Comparison of ENCODE assay signal across 8 cellular contexts in genomic region chr20:49813305-49813974, GRCh38. TPM values are rescaled to one million over a fixed set of nuclear protein-coding genes. Genes with fewer than 3 reads are reported as not detected.
A peak's percentile ranks its signal among the peaks of the same experiment; 100 is the strongest.
DNase-seq lines count a peak whose midpoint lies in the region; ATAC-seq and TF ChIP-seq lines count a peak whose summit lies in the region.

No MANE protein-coding gene starts in this region.

- peak overlapping the region; percentile 95 for H3K27ac Mint-ChIP-seq in activated CD4-positive, alpha-beta T cell treated with anti-CD3 and anti-CD28 coated beads, Interleukin-2, amount 10 ng/mL, durations not matched to agents 7 days and 5 days
- peak overlapping the region; percentile 98 for H3K27ac Mint-ChIP-seq in activated naive CD8-positive, alpha-beta T cell

- H3K36me3 Mint-ChIP-seq in activated CD4-positive, alpha-beta T cell treated with anti-CD3 and anti-CD28 coated beads, Interleukin-2, amount 10 ng/mL, durations not matched to agents 7 days and 5 days (ENCODE audit: low read depth) = peaks cover 42% of the 10 kb centered on the region
- H3K36me3 Mint-ChIP-seq in activated naive CD8-positive, alpha-beta T cell = peaks cover 3% of the 10 kb centered on the region

- H3K4me3 ChIP-seq in kidney epithelial cell (ENCODE audit: low read depth, low read length) = peak overlapping the region; percentile 82

- POLR2A ChIA-PET in activated CD4-positive, alpha-beta T cell treated with anti-CD3 and anti-CD28 coated beads, Interleukin-2, amount 10 ng/mL, durations not matched to agents 7 days and 5 days (lab: Charles Lee) = interaction anchor here (0.9 kb wide), 1 partner anchor 340 kb away, joined by 3 read pairs; the partner anchor contains the start of gene PEDS1

- H3K4me3 Mint-ChIP-seq in activated CD4-positive, alpha-beta T cell treated with anti-CD3 and anti-CD28 coated beads, Interleukin-2, amount 10 ng/mL, durations not matched to agents 7 days and 5 days = peak overlapping the region; percentile 93
- peak overlapping the region; percentile 96 for H3K4me3 Mint-ChIP-seq in activated naive CD8-positive, alpha-beta T cell

- no peak for TF ChIP-seq CTCF in kidney epithelial cell (IDR thresholded peaks at IDR 0.05; ENCODE audit: insufficient read depth, low read length, poor library complexity, severe bottlenecking)

- DNase-seq in activated CD4-positive, alpha-beta T cell treated with anti-CD3 and anti-CD28 coated beads, Interleukin-2, amount 10 ng/mL, durations not matched to agents 7 days and 5 days = no peak
- no peak for DNase-seq in activated CD4-positive, alpha-beta T cell treated with anti-CD3 and anti-CD28 coated beads for 48 hours
- DNase-seq in kidney epithelial cell (ENCODE audit: low read depth) (no peak), NCI-H146 treated with DMSO at 0.1 percent for 48 hours (lab: John Stamatoyannopoulos, UW; ENCODE audit: unreplicated experiment) (no peak)

- ATAC-seq in GM21825 (IDR thresholded peaks at IDR 0.05; ENCODE audit: unreplicated experiment) (no peak), HG03521 (IDR thresholded peaks at IDR 0.05; ENCODE audit: unreplicated experiment) (no peak)

- no peaks in the 10 kb centered on the region for H3K9me3 Mint-ChIP-seq in activated CD4-positive, alpha-beta T cell treated with anti-CD3 and anti-CD28 coated beads, Interleukin-2, amount 10 ng/mL, durations not matched to agents 7 days and 5 days
- H3K9me3 Mint-ChIP-seq in activated naive CD8-positive, alpha-beta T cell (ENCODE audit: low read depth) = no peaks in the 10 kb centered on the region

- CTCF ChIA-PET in activated CD4-positive, alpha-beta T cell treated with anti-CD3 and anti-CD28 coated beads, Interleukin-2, amount 10 ng/mL, durations not matched to agents 7 days and 5 days (lab: Charles Lee) = interaction anchor here (0.9 to 1.5 kb wide), 6 partner anchors 10 to 203 kb away, joined by 3 to 5 read pairs (median 3); no protein-coding TSS in a partner anchor

- H3K4me1 Mint-ChIP-seq in activated CD4-positive, alpha-beta T cell treated with anti-CD3 and anti-CD28 coated beads, Interleukin-2, amount 10 ng/mL, durations not matched to agents 7 days and 5 days = peaks cover 49% of the 10 kb centered on the region
- H3K4me1 Mint-ChIP-seq in activated naive CD8-positive, alpha-beta T cell (ENCODE audit: low read depth) = peaks cover 43% of the 10 kb centered on the region

- no peaks in the 10 kb centered on the region for H3K27me3 Mint-ChIP-seq in activated CD4-positive, alpha-beta T cell treated with anti-CD3 and anti-CD28 coated beads, Interleukin-2, amount 10 ng/mL, durations not matched to agents 7 days and 5 days
- no peaks in the 10 kb centered on the region for H3K27me3 Mint-ChIP-seq in activated naive CD8-positive, alpha-beta T cell

- peak overlapping the region; percentile 53 for H3K27ac ChIP-seq in temporal lobe (ENCODE audit: low read depth, low read length)

- H3K36me3 ChIP-seq in kidney epithelial cell (ENCODE audit: control insufficient read depth, insufficient read depth, low read length) = no peaks in the 10 kb centered on the region

- H3K27me3 ChIP-seq in kidney epithelial cell (ENCODE audit: control insufficient read depth, insufficient read depth, low read length) = no peaks in the 10 kb centered on the region

RNA-seq across cellular contexts. Expression of gene SLC9A8, which starts 0.8 kb away (rescaled TPM):
- total RNA-seq in activated CD4-positive, alpha-beta T cell treated with anti-CD3 and anti-CD28 coated beads, Interleukin-2, amount 10 ng/mL, durations not matched to agents 7 days and 5 days = 10 to 100 TPM; 21.4 to 23.1 TPM
- total RNA-seq in kidney epithelial cell (9.4 and 9.9 TPM in 2 replicates), temporal lobe (4.4 TPM)
